ENCODE assay signal across 8 cellular contexts in genomic region chr11:126355324-126355925, GRCh38. TPM values are rescaled to one million over a fixed set of nuclear protein-coding genes. Genes with fewer than 3 reads are reported as not detected.
DNase-seq lines count a peak whose midpoint lies in the region; ATAC-seq and TF ChIP-seq lines count a peak whose summit lies in the region.

ST3GAL4 (plus strand) TSS chr11:126355686; CDS start chr11:126406156, 50,470 bp downstream.

- ATAC-seq in GM18505 (IDR thresholded peaks at IDR 0.05; ENCODE audit: unreplicated experiment) (peak; percentile 74), HG02981 (IDR thresholded peaks at IDR 0.05; ENCODE audit: unreplicated experiment) (peak; percentile 45)

- no peaks in the 10 kb centered on the region for H3K36me3 ChIP-seq in ectodermal cell (ENCODE audit: control insufficient read depth, insufficient read depth, low read length)

- peak within 1 kb of the TSS; percentile 92 for H3K4me3 Mint-ChIP-seq in activated CD4-positive, alpha-beta memory T cell treated with anti-CD3 and anti-CD28 coated beads for 36 hours

- intact Hi-C loops in activated CD4-positive, alpha-beta memory T cell treated with anti-CD3 and anti-CD28 coated beads for 36 hours (cut with micrococcal nuclease), result loop anchor here (2.0 kb wide), 1 partner anchor 73 kb away; the partner anchor contains the start of gene TIRAP

- H3K4me1 Mint-ChIP-seq in activated CD4-positive, alpha-beta memory T cell treated with anti-CD3 and anti-CD28 coated beads for 36 hours (ENCODE audit: low read depth), result peaks cover 34% of the 10 kb centered on the region

- no peaks in the 10 kb centered on the region for H3K9me3 Mint-ChIP-seq in activated CD4-positive, alpha-beta memory T cell treated with anti-CD3 and anti-CD28 coated beads for 36 hours

- TF ChIP-seq POLR2A in GM18505 (IDR thresholded peaks at IDR 0.05; ENCODE audit: borderline replicate concordance, extremely low read depth, insufficient read depth, insufficient read length), result peak; percentile 37

- no peaks in the 10 kb centered on the region for H3K9me3 ChIP-seq in ectodermal cell (ENCODE audit: control insufficient read depth, low read length)

- 0% methylated on average over 71 of the region's 71 CpGs for WGBS in ectodermal cell, 2 experiments

- H3K4me1 ChIP-seq in ectodermal cell (ENCODE audit: control insufficient read depth, insufficient read depth, low read length), result peaks cover 26% of the 10 kb centered on the region

- peak within 1 kb of the TSS; percentile 0 for H3K27ac ChIP-seq in ectodermal cell (ENCODE audit: insufficient read depth, low read depth, low read length, poor library complexity, severe bottlenecking)

- peak within 1 kb of the TSS; percentile 76 for H3K4me3 ChIP-seq in ectodermal cell (ENCODE audit: insufficient read depth, low read depth, low read length)

- H3K27me3 ChIP-seq in ectodermal cell (ENCODE audit: control insufficient read depth, insufficient read depth, low read length, poor library complexity, severe bottlenecking), result no peaks in the 10 kb centered on the region

- peak within 1 kb of the TSS; percentile 78 for H3K27ac Mint-ChIP-seq in activated CD4-positive, alpha-beta memory T cell treated with anti-CD3 and anti-CD28 coated beads for 36 hours

- DNase-seq in 8988T (peak; percentile 96), NCI-H446 treated with DMSO at 0.1 percent for 48 hours (lab: John Stamatoyannopoulos, UW) (peak; percentile 51), lung microvascular endothelial cell (ENCODE audit: low read depth in 2 of 2) (peak; percentile 72 to 82)
- DNase-seq in activated CD4-positive, alpha-beta memory T cell treated with anti-CD3 and anti-CD28 coated beads for 36 hours, result peak; percentile 82
- peak; percentile 45 to 67 (median 53) for DNase-seq in stimulated activated CD4-positive, alpha-beta T cell treated with anti-CD3 and anti-CD28 coated beads, TNF-alpha, amount 100 ng/mL, for 4 hours (ENCODE audit: low read depth in 3 of 3)

- no peaks in the 10 kb centered on the region for H3K27me3 Mint-ChIP-seq in activated CD4-positive, alpha-beta memory T cell treated with anti-CD3 and anti-CD28 coated beads for 36 hours

- peaks cover 11% of the 10 kb centered on the region for H3K36me3 Mint-ChIP-seq in activated CD4-positive, alpha-beta memory T cell treated with anti-CD3 and anti-CD28 coated beads for 36 hours

- POLR2A ChIA-PET in activated CD4-positive, alpha-beta memory T cell treated with anti-CD3 and anti-CD28 coated beads for 36 hours (lab: Charles Lee), result interaction anchor here (1.3 to 1.9 kb wide), 2 partner anchors 37 to 73 kb away, joined by 3 to 4 read pairs; partner anchors contain the start of gene TIRAP

- CTCF ChIA-PET in activated CD4-positive, alpha-beta memory T cell treated with anti-CD3 and anti-CD28 coated beads for 36 hours (lab: Charles Lee), result interaction anchor here (0.6 to 3.4 kb wide), 3 partner anchors 44 to 125 kb away, joined by 5 to 26 read pairs (median 13); no protein-coding TSS in a partner anchor

RNA-seq across cellular contexts. Expression of gene ST3GAL4, which starts in this region (rescaled TPM):
- total RNA-seq in activated CD4-positive, alpha-beta memory T cell treated with anti-CD3 and anti-CD28 coated beads for 36 hours, result 10 to 100 TPM in 1 of 2 experiments, 1 to 10 TPM in 1; 9.8 to 10.7 TPM
- 16.6 TPM for polyA plus RNA-seq in ectodermal cell (2013, experiment 1 of 4)
- 16.3 TPM for polyA plus RNA-seq in ectodermal cell (2013, experiment 2 of 4)
- 13.0 TPM for polyA plus RNA-seq in ectodermal cell (2013, experiment 3 of 4)
- 14.2 TPM for polyA plus RNA-seq in ectodermal cell (2013, experiment 4 of 4)
- 12.9 and 14.7 TPM in 2 replicates for total RNA-seq in lung microvascular endothelial cell

Comparison
In these comparisons a context has a peak if more than half of its experiments do, and no peak if none do; other contexts are left out.
1. Peak in every context shown above with its lines: DNase-seq, ATAC-seq, H3K4me3 ChIP-seq and H3K27ac ChIP-seq.